ENCODE assay signal across 10 cellular contexts in genomic region chr6:27474172-27474465, GRCh38. TPM values are rescaled to one million over a fixed set of nuclear protein-coding genes. Genes with fewer than 3 reads are reported as not detected.
DNase-seq lines count a peak whose midpoint lies in the region; ATAC-seq and TF ChIP-seq lines count a peak whose summit lies in the region.
"Had no signal": no experiment of that assay in that cellular context is flagged by ENCODE, and none has a peak within 500 bp of the region (broad histone marks: within the 10 kb centered on the region; RNA-seq: fewer than 3 reads in every experiment).

No MANE protein-coding gene starts in this region.

- CTCF ChIA-PET in Caco-2 (lab: Charles Lee): interaction anchor here (0.7 kb wide), 1 partner anchor 30 kb away, joined by 6 read pairs; no protein-coding TSS in a partner anchor

- DNase-seq in Caco-2 (no peak), SJSA1 (ENCODE audit: low read depth in 1 of 2, low spot score in 2 of 2) (no peak), epithelial cell of proximal tubule (ENCODE audit: low read depth) (no peak), NCI-H774 (lab: John Stamatoyannopoulos, UW) (no peak), KG1 (lab: John Stamatoyannopoulos, UW) (no peak), right cardiac atrium (no peak), NCI-H2107 (lab: John Stamatoyannopoulos, UW) (no peak)
- DNase-seq: activated CD4-positive, CD25-positive, alpha-beta regulatory T cell treated with anti-CD3 and anti-CD28 coated beads, Interleukin-2, amount 50 U/mL, for 72 hours; COR-L47 had no signal

- H3K4me1 ChIP-seq in Caco-2 (peaks cover 3% of the 10 kb centered on the region; the same call in 1 of the 2 replicates), SJSA1 (replicated peaks) (peaks cover 15% of the 10 kb centered on the region), right cardiac atrium (ENCODE audit: control insufficient read depth, insufficient read depth, low read length) (no peaks in the 10 kb centered on the region)

- ATAC-seq in right cardiac atrium: no peak

- no peak overlapping the region for H3K27ac Mint-ChIP-seq in Caco-2 (ENCODE audit: unreplicated experiment)

- 85% methylated on average over 4 of the region's 4 CpGs for WGBS in right cardiac atrium

- H3K36me3 ChIP-seq in Caco-2 (ENCODE audit: control insufficient read depth, insufficient read depth, low read length) (no peaks in the 10 kb centered on the region), SJSA1 (peaks cover 16% of the 10 kb centered on the region)

- BruUV-seq in Caco-2 (replicated peaks; lab: Mats Ljungman, UMichigan): no TSS peak

- H3K27me3 ChIP-seq in Caco-2 (replicated peaks; ENCODE audit: control insufficient read depth, insufficient read depth, low read length) (no peaks in the 10 kb centered on the region), SJSA1 (replicated peaks) (no peaks in the 10 kb centered on the region), right cardiac atrium (ENCODE audit: control insufficient read depth, insufficient read depth) (no peaks in the 10 kb centered on the region)

- H3K36me3 Mint-ChIP-seq in Caco-2 (ENCODE audit: insufficient read depth, unreplicated experiment): peaks cover 15% of the 10 kb centered on the region

- no peak overlapping the region for H3K4me3 ChIP-seq in Caco-2 (ENCODE audit: low read depth, low read length)
- peak overlapping the region; percentile 55; the same call in 1 of the 2 replicates for H3K4me3 ChIP-seq in SJSA1
- H3K4me3 ChIP-seq in epithelial cell of proximal tubule (ENCODE audit: low read depth, low read length): peak overlapping the region; percentile 84
- no peak overlapping the region for H3K4me3 ChIP-seq in right cardiac atrium (ENCODE audit: low read length)

- H3K4me3 Mint-ChIP-seq in Caco-2 (ENCODE audit: unreplicated experiment): peak overlapping the region; percentile 96

- H3K9me3 ChIP-seq in Caco-2 (no peaks in the 10 kb centered on the region), SJSA1 (replicated peaks) (no peaks in the 10 kb centered on the region), right cardiac atrium (ENCODE audit: control insufficient read depth, low read length) (no peaks in the 10 kb centered on the region)

- peaks cover 6% of the 10 kb centered on the region for H3K4me1 Mint-ChIP-seq in Caco-2 (ENCODE audit: low read depth, unreplicated experiment)

- TF ChIP-seq CTCF in 22Rv1 (IDR thresholded peaks at IDR 0.05): no peak
- TF ChIP-seq CTCF in Caco-2 (IDR thresholded peaks at IDR 0.05; ENCODE audit: insufficient read depth in 1 of 2, low read depth in 1 of 2, low read length in 1 of 2, severe bottlenecking in 1 of 2, unreplicated experiment in 1 of 2): no peak
- TF ChIP-seq CTCF in epithelial cell of proximal tubule (conservative IDR thresholded peaks at IDR 0.05; ENCODE audit: low read depth, low read length): no peak

- peak overlapping the region; percentile 96; the same call in 1 of the 2 replicates for H3K27ac ChIP-seq in 22Rv1
- H3K27ac ChIP-seq in SJSA1: no peak overlapping the region
- H3K27ac ChIP-seq in right cardiac atrium (ENCODE audit: low read length): no peak overlapping the region

- POLR2A ChIA-PET in Caco-2 (lab: Charles Lee): no interaction called here

- H3K9me3 Mint-ChIP-seq in Caco-2 (ENCODE audit: unreplicated experiment): no peaks in the 10 kb centered on the region

- intact Hi-C loops in Caco-2 (cut with micrococcal nuclease; ENCODE audit: unreplicated experiment): loop anchor here (5.0 to 10.0 kb wide), 3 partner anchors 87 to 421 kb away; partner anchors contain the start of gene ZNF391
- intact Hi-C loops in right cardiac atrium (cut with DNase I): loop anchor here in 2 of 4 donors (10.0 kb wide), 2 partner anchors 289 to 1451 kb away; partner anchors contain the start of gene TRIM27 (in 1 of the 2)

- H3K27me3 Mint-ChIP-seq in Caco-2 (ENCODE audit: insufficient read depth, unreplicated experiment): no peaks in the 10 kb centered on the region

RNA-seq across cellular contexts. Expression of gene ZNF184, which starts 1.2 kb away (rescaled TPM):
- total RNA-seq in Caco-2 (2022): 3.9 and 4.4 TPM in 2 replicates
- total RNA-seq in SJSA1 (2014; rRNA removed; shearing (Covaris generic)): 10.3 and 11.3 TPM in 2 replicates
- 3.7 and 5.7 TPM in 2 replicates for total RNA-seq in epithelial cell of proximal tubule
- 1 to 10 TPM; 3.3 to 5.1 (median 4.5) TPM for total RNA-seq in right cardiac atrium
- 1.9 TPM for polyA plus RNA-seq in right cardiac atrium

Comparison
In these comparisons a context has a peak if more than half of its experiments do, and no peak if none do; other contexts are left out.
1. H3K4me3 ChIP-seq: peak in SJSA1 (single experiment) and epithelial cell of proximal tubule (single experiment); none in Caco-2 (single experiment) and right cardiac atrium (single experiment).